1 cellular context compared by ENCODE assay signal in the genomic region with DNA sequence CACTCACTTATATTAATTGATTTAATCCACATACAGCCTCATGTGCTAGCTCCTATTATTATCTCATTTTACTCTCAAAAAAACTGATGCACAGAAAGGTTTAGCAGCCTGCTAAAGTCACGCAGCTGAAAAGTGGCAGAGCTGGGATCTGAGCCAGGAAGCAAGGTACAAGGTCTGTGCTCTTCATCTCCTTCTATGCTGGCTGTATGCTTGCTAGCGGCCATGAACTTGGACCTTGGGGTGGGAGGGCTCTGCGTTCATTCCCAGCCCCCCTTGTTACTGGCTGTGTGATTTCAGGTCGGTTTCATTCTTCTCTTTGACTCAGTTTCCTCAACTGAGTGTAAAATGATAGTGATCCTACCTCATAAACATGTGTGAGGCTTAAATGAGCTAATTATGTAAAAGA.
TF ChIP-seq lines count a peak whose summit lies in the region.

No MANE protein-coding gene starts in this region.

TF ChIP-seq in HepG2, 621 proteins besides CTCF, POLR2A, EP300 and RAD21 (continued from another document and continues in another):
- TF ChIP-seq, protein P1, sequence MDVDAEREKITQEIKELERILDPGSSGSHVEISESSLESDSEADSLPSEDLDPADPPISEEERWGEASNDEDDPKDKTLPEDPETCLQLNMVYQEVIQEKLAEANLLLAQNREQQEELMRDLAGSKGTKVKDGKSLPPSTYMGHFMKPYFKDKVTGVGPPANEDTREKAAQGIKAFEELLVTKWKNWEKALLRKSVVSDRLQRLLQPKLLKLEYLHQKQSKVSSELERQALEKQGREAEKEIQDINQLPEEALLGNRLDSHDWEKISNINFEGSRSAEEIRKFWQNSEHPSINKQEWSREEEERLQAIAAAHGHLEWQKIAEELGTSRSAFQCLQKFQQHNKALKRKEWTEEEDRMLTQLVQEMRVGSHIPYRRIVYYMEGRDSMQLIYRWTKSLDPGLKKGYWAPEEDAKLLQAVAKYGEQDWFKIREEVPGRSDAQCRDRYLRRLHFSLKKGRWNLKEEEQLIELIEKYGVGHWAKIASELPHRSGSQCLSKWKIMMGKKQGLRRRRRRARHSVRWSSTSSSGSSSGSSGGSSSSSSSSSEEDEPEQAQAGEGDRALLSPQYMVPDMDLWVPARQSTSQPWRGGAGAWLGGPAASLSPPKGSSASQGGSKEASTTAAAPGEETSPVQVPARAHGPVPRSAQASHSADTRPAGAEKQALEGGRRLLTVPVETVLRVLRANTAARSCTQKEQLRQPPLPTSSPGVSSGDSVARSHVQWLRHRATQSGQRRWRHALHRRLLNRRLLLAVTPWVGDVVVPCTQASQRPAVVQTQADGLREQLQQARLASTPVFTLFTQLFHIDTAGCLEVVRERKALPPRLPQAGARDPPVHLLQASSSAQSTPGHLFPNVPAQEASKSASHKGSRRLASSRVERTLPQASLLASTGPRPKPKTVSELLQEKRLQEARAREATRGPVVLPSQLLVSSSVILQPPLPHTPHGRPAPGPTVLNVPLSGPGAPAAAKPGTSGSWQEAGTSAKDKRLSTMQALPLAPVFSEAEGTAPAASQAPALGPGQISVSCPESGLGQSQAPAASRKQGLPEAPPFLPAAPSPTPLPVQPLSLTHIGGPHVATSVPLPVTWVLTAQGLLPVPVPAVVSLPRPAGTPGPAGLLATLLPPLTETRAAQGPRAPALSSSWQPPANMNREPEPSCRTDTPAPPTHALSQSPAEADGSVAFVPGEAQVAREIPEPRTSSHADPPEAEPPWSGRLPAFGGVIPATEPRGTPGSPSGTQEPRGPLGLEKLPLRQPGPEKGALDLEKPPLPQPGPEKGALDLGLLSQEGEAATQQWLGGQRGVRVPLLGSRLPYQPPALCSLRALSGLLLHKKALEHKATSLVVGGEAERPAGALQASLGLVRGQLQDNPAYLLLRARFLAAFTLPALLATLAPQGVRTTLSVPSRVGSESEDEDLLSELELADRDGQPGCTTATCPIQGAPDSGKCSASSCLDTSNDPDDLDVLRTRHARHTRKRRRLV (CRISPR knock-in tag; IDR thresholded peaks at IDR 0.05), result no peak
- TF ChIP-seq AGO1 (IDR thresholded peaks at IDR 0.05; ENCODE audit: low read depth, low read length, poor library complexity, severe bottlenecking), result no peak
- TF ChIP-seq ZNF343 (CRISPR knock-in tag; IDR thresholded peaks at IDR 0.05), result no peak
- TF ChIP-seq BATF2 (CRISPR knock-in tag; IDR thresholded peaks at IDR 0.05), result no peak
- TF ChIP-seq FOXM1 (CRISPR knock-in tag; IDR thresholded peaks at IDR 0.05), result no peak
- TF ChIP-seq RFX3 (CRISPR knock-in tag; IDR thresholded peaks at IDR 0.05), result no peak
- peak; percentile 36; the same call in 1 of the 2 replicates for TF ChIP-seq FOXO1 (CRISPR knock-in tag; IDR thresholded peaks at IDR 0.05)
- no peak for TF ChIP-seq TRAFD1 (CRISPR knock-in tag; IDR thresholded peaks at IDR 0.05; ENCODE audit: borderline replicate concordance)
- TF ChIP-seq DR1 (CRISPR knock-in tag; IDR thresholded peaks at IDR 0.05), result no peak
- TF ChIP-seq, protein P2, sequence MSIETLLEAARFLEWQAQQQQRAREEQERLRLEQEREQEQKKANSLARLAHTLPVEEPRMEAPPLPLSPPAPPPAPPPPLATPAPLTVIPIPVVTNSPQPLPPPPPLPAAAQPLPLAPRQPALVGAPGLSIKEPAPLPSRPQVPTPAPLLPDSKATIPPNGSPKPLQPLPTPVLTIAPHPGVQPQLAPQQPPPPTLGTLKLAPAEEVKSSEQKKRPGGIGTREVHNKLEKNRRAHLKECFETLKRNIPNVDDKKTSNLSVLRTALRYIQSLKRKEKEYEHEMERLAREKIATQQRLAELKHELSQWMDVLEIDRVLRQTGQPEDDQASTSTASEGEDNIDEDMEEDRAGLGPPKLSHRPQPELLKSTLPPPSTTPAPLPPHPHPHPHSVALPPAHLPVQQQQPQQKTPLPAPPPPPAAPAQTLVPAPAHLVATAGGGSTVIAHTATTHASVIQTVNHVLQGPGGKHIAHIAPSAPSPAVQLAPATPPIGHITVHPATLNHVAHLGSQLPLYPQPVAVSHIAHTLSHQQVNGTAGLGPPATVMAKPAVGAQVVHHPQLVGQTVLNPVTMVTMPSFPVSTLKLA (IDR thresholded peaks at IDR 0.05), result no peak
- no peak; the same call in 1 of the 2 replicates for TF ChIP-seq HMG20B (CRISPR knock-in tag; conservative IDR thresholded peaks at IDR 0.05)
- TF ChIP-seq NFYC (CRISPR knock-in tag; IDR thresholded peaks at IDR 0.05), result no peak
- peak; percentile 68 for TF ChIP-seq YEATS4 (CRISPR knock-in tag; IDR thresholded peaks at IDR 0.05; ENCODE audit: borderline replicate concordance)
- no peak for TF ChIP-seq NKX3-1 (CRISPR knock-in tag; IDR thresholded peaks at IDR 0.05)
- no peak for TF ChIP-seq HOXA7 (CRISPR knock-in tag; IDR thresholded peaks at IDR 0.05)
- TF ChIP-seq BRF2 (CRISPR knock-in tag; IDR thresholded peaks at IDR 0.05), result no peak
- TF ChIP-seq ZNF280D (CRISPR knock-in tag; IDR thresholded peaks at IDR 0.05), result no peak
- TF ChIP-seq NCOA5 (CRISPR knock-in tag; IDR thresholded peaks at IDR 0.05), result no peak
- peak; percentile 55 for TF ChIP-seq NR2C2 (CRISPR knock-in tag; IDR thresholded peaks at IDR 0.05; ENCODE audit: borderline replicate concordance)
- TF ChIP-seq TCF7 (IDR thresholded peaks at IDR 0.05; ENCODE audit: low read depth), result no peak
- TF ChIP-seq, protein P3, sequence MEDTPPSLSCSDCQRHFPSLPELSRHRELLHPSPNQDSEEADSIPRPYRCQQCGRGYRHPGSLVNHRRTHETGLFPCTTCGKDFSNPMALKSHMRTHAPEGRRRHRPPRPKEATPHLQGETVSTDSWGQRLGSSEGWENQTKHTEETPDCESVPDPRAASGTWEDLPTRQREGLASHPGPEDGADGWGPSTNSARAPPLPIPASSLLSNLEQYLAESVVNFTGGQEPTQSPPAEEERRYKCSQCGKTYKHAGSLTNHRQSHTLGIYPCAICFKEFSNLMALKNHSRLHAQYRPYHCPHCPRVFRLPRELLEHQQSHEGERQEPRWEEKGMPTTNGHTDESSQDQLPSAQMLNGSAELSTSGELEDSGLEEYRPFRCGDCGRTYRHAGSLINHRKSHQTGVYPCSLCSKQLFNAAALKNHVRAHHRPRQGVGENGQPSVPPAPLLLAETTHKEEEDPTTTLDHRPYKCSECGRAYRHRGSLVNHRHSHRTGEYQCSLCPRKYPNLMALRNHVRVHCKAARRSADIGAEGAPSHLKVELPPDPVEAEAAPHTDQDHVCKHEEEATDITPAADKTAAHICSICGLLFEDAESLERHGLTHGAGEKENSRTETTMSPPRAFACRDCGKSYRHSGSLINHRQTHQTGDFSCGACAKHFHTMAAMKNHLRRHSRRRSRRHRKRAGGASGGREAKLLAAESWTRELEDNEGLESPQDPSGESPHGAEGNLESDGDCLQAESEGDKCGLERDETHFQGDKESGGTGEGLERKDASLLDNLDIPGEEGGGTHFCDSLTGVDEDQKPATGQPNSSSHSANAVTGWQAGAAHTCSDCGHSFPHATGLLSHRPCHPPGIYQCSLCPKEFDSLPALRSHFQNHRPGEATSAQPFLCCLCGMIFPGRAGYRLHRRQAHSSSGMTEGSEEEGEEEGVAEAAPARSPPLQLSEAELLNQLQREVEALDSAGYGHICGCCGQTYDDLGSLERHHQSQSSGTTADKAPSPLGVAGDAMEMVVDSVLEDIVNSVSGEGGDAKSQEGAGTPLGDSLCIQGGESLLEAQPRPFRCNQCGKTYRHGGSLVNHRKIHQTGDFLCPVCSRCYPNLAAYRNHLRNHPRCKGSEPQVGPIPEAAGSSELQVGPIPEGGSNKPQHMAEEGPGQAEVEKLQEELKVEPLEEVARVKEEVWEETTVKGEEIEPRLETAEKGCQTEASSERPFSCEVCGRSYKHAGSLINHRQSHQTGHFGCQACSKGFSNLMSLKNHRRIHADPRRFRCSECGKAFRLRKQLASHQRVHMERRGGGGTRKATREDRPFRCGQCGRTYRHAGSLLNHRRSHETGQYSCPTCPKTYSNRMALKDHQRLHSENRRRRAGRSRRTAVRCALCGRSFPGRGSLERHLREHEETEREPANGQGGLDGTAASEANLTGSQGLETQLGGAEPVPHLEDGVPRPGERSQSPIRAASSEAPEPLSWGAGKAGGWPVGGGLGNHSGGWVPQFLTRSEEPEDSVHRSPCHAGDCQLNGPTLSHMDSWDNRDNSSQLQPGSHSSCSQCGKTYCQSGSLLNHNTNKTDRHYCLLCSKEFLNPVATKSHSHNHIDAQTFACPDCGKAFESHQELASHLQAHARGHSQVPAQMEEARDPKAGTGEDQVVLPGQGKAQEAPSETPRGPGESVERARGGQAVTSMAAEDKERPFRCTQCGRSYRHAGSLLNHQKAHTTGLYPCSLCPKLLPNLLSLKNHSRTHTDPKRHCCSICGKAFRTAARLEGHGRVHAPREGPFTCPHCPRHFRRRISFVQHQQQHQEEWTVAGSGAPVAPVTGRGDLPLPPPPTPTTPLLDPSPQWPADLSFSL (CRISPR knock-in tag; IDR thresholded peaks at IDR 0.05), result peak; percentile 54
- TF ChIP-seq RBFOX2 (IDR thresholded peaks at IDR 0.05; ENCODE audit: low read depth, low read length), result no peak
- TF ChIP-seq, protein P4, sequence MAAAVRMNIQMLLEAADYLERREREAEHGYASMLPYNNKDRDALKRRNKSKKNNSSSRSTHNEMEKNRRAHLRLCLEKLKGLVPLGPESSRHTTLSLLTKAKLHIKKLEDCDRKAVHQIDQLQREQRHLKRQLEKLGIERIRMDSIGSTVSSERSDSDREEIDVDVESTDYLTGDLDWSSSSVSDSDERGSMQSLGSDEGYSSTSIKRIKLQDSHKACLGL (CRISPR knock-in tag; IDR thresholded peaks at IDR 0.05), result no peak
- no peak for TF ChIP-seq ZSCAN9 (CRISPR knock-in tag; IDR thresholded peaks at IDR 0.05; ENCODE audit: borderline replicate concordance)
- no peak for TF ChIP-seq ZSCAN21 (CRISPR knock-in tag; IDR thresholded peaks at IDR 0.05; ENCODE audit: borderline replicate concordance)
- no peak for TF ChIP-seq ZBTB20 (CRISPR knock-in tag; IDR thresholded peaks at IDR 0.05; ENCODE audit: borderline replicate concordance, low read depth)
- TF ChIP-seq KMT2B (CRISPR knock-in tag; IDR thresholded peaks at IDR 0.05), result no peak
- no peak for TF ChIP-seq MIER3 (CRISPR knock-in tag; IDR thresholded peaks at IDR 0.05; ENCODE audit: borderline replicate concordance)
- no peak for TF ChIP-seq AHR (CRISPR knock-in tag; IDR thresholded peaks at IDR 0.05)
- TF ChIP-seq ELF4 (CRISPR knock-in tag; IDR thresholded peaks at IDR 0.05; ENCODE audit: borderline replicate concordance), result no peak
- 0 out of 2 replicates have a peak, but pooled peaks have one; percentile 26 for TF ChIP-seq CBX5 (CRISPR knock-in tag; IDR thresholded peaks at IDR 0.05; ENCODE audit: borderline replicate concordance)
- TF ChIP-seq CENPT (CRISPR knock-in tag; IDR thresholded peaks at IDR 0.05; ENCODE audit: low read depth), result no peak
- TF ChIP-seq THYN1 (CRISPR knock-in tag; IDR thresholded peaks at IDR 0.05; ENCODE audit: borderline replicate concordance, low read depth), result no peak
- no peak for TF ChIP-seq MEIS1 (CRISPR knock-in tag; IDR thresholded peaks at IDR 0.05; ENCODE audit: borderline replicate concordance)
- peak; percentile 33; the same call in 1 of the 2 replicates for TF ChIP-seq ZNF350 (CRISPR knock-in tag; IDR thresholded peaks at IDR 0.05; ENCODE audit: borderline replicate concordance, low read depth)
- TF ChIP-seq HNF4A (CRISPR knock-in tag; IDR thresholded peaks at IDR 0.05), result peak; percentile 94
- no peak for TF ChIP-seq ZSCAN31 (CRISPR knock-in tag; IDR thresholded peaks at IDR 0.05; ENCODE audit: low read depth)
- no peak for TF ChIP-seq ZC3H13 (CRISPR knock-in tag; IDR thresholded peaks at IDR 0.05)
